ENCODE assay signal across 19 cellular contexts in the genomic region with DNA sequence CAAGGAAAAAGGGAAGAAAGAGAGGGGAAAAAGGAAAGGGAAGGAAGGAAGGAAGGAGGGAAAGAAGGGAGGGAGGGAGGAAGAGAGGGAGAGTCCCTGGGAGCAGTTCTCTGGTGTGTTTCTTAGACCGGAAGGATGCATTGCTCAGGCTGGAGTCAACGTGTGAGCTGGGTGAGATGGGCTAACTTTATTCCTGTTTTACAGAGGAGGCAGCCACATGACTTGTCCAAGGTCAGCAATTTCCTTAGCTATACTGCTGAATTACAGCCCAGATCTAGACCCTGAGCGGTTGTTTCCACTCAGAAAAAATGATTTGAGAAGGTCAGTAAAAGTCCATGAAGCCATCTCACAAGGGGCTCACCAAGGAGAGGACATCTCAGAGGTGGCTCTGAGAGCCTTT.
DNase-seq lines count a peak whose midpoint lies in the region; ATAC-seq, FAIRE-seq and TF ChIP-seq lines count a peak whose summit lies in the region.
"Had no signal": no experiment of that assay in that cellular context is flagged by ENCODE, and none has a peak within 500 bp of the region (broad histone marks: within the 10 kb centered on the region; RNA-seq: fewer than 3 reads in every experiment).

No MANE protein-coding gene starts in this region.

- TF ChIP-seq CTCF in HFFc6 (IDR thresholded peaks at IDR 0.05) (no peak), bronchial epithelial cell (IDR thresholded peaks at IDR 0.05; ENCODE audit: insufficient read depth, low read length, severe bottlenecking) (no peak), neural progenitor cell (IDR thresholded peaks at IDR 0.05) (no peak)

- no peak overlapping the region for H3K9ac ChIP-seq in neural progenitor cell
- H3K9ac ChIP-seq: BLaER1 had no signal

- H3K4me1 ChIP-seq in neural progenitor cell, result peaks cover 15% of the 10 kb centered on the region

- H3K4me2 ChIP-seq in neural progenitor cell, result no peak overlapping the region
- H3K4me2 ChIP-seq: BLaER1 had no signal

- H3K9me3 ChIP-seq in neural progenitor cell (ENCODE audit: low read depth), result no peaks in the 10 kb centered on the region

- no peak overlapping the region for H2AFZ ChIP-seq in neural progenitor cell (replicated peaks)

- H3K4me3 Mint-ChIP-seq in HFFc6 (no peak overlapping the region), neural progenitor cell (no peak overlapping the region)
- H3K4me3 Mint-ChIP-seq: CD4-positive, CD25-positive, alpha-beta regulatory T cell; CD8-positive, alpha-beta memory T cell had no signal

- H3K36me3 Mint-ChIP-seq in HFFc6 (ENCODE audit: low read depth) (peaks cover 6% of the 10 kb centered on the region), neural progenitor cell (peaks cover 3% of the 10 kb centered on the region)
- H3K36me3 Mint-ChIP-seq: CD4-positive, CD25-positive, alpha-beta regulatory T cell had no signal

- no peaks in the 10 kb centered on the region for H4K20me1 ChIP-seq in neural progenitor cell (ENCODE audit: low read depth)
- H4K20me1 ChIP-seq: BLaER1 had no signal

- peaks cover 5% of the 10 kb centered on the region for H3K27me3 Mint-ChIP-seq in HFFc6 (ENCODE audit: insufficient read depth)
- peaks cover 9% of the 10 kb centered on the region for H3K27me3 Mint-ChIP-seq in neural progenitor cell (ENCODE audit: insufficient read depth, low read depth)
- H3K27me3 Mint-ChIP-seq: CD4-positive, CD25-positive, alpha-beta regulatory T cell had no signal

- peak overlapping the region; percentile 52; the same call in 1 of the 2 replicates for H3K27ac Mint-ChIP-seq in HFFc6
- H3K27ac Mint-ChIP-seq in neural progenitor cell, result peak overlapping the region; percentile 61
- H3K27ac Mint-ChIP-seq: CD4-positive, CD25-positive, alpha-beta regulatory T cell; CD8-positive, alpha-beta memory T cell had no signal

- no peaks in the 10 kb centered on the region for H3K27me3 ChIP-seq in bronchial epithelial cell (ENCODE audit: control insufficient read depth, insufficient read depth, low read length)
- no peaks in the 10 kb centered on the region for H3K27me3 ChIP-seq in neural progenitor cell
- H3K27me3 ChIP-seq: BLaER1 had no signal

- peak; percentile 32 for FAIRE-seq in bronchial epithelial cell (lab: Jason Lieb, UNC)
- FAIRE-seq: D721Med, H1, K562 had no signal

- H3K36me3 ChIP-seq in bronchial epithelial cell (ENCODE audit: control insufficient read depth, insufficient read depth, low read length) (no peaks in the 10 kb centered on the region), neural progenitor cell (no peaks in the 10 kb centered on the region)
- H3K36me3 ChIP-seq: BLaER1 had no signal

- H3K9me3 Mint-ChIP-seq in HFFc6 (peaks cover 6% of the 10 kb centered on the region), neural progenitor cell (peaks cover 27% of the 10 kb centered on the region)

- no peak overlapping the region for H3K4me3 ChIP-seq in bronchial epithelial cell (ENCODE audit: low read depth, low read length)
- H3K4me3 ChIP-seq in neural progenitor cell, result no peak overlapping the region
- H3K4me3 ChIP-seq: BLaER1, K562 had no signal

- H3K79me2 ChIP-seq in neural progenitor cell (ENCODE audit: low read depth), result no peaks in the 10 kb centered on the region

- no peaks in the 10 kb centered on the region for H3F3A ChIP-seq in neural progenitor cell (ENCODE audit: low read depth)

- no peak overlapping the region for H3K27ac ChIP-seq in neural progenitor cell
- H3K27ac ChIP-seq: BLaER1 had no signal

- H3K4me1 Mint-ChIP-seq in HFFc6 (ENCODE audit: low read depth), result peaks cover 23% of the 10 kb centered on the region
- H3K4me1 Mint-ChIP-seq in neural progenitor cell, result peaks cover 23% of the 10 kb centered on the region
- H3K4me1 Mint-ChIP-seq: CD4-positive, CD25-positive, alpha-beta regulatory T cell; CD8-positive, alpha-beta memory T cell had no signal

- no peak for ATAC-seq in HG03280 (IDR thresholded peaks at IDR 0.05; ENCODE audit: unreplicated experiment)
- ATAC-seq: K562 had no signal

- DNase-seq in CD1c-positive myeloid dendritic cell (ENCODE audit: extremely low spot score) (peak; percentile 22), HFFc6 (no peak), bronchial epithelial cell (ENCODE audit: low read depth) (no peak), neural progenitor cell (ENCODE audit: low spot score) (no peak), DMS153 treated with DMSO at 0.1 percent for 48 hours (lab: John Stamatoyannopoulos, UW; ENCODE audit: unreplicated experiment) (no peak), NCI-H1417 treated with DMSO at 0.1 percent for 48 hours (lab: John Stamatoyannopoulos, UW) (no peak)
- no peak for DNase-seq in activated CD4-positive, alpha-beta T cell treated with anti-CD3 and anti-CD28 coated beads for 48 hours
- DNase-seq: 8988T; CD4-positive, CD25-positive, alpha-beta regulatory T cell; CD8-positive, alpha-beta memory T cell; COR-L47; DMS79; GF-D8; H9 had no signal
